21 cellular contexts compared by ENCODE assay signal in the genomic region with DNA sequence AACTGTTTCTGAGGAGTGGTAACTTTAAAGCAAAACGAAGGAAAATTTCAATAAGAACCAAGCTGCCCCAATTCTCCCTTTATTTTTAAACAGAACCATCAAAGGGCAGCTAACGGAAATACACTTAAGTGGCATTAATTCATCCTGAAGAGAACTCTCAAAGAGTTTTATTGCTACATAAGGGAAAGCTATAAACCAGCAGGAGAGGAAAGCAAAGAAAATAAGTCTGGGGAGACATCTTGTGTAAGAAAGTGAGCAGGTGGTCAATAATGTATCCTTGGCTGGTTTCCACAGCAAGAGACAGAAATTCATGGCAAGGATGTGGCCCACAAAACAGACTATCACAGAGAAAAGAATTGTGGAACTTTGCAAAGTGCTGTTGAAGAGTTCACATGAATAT.
"Had no signal": no experiment of that assay in that cellular context is flagged by ENCODE, and none has a peak within 500 bp of the region (broad histone marks: within the 10 kb centered on the region; RNA-seq: fewer than 3 reads in every experiment).

No MANE protein-coding gene starts in this region.

- H3K4me1 ChIP-seq: body of pancreas, left lung, pancreas had no signal

- H3K9me3 ChIP-seq: body of pancreas, left lung, neutrophil, pancreas, tibial artery had no signal

- H3K4me1 Mint-ChIP-seq: activated CD4-positive, alpha-beta memory T cell treated with anti-CD3 and anti-CD28 coated beads, Interleukin-2, amount 10 ng/mL, durations not matched to agents 7 days and 5 days; activated CD4-positive, alpha-beta T cell treated with anti-CD3 and anti-CD28 coated beads, Interleukin-2, amount 10 ng/mL, durations not matched to agents 24 days and 14 days; activated naive CD4-positive, alpha-beta T cell treated with anti-CD3 and anti-CD28 coated beads, Interleukin-2, amount 10 ng/mL, durations not matched to agents 7 days and 5 days; immature natural killer cell; mesothelial cell of epicardium; stimulated activated naive CD8-positive, alpha-beta T cell treated with anti-CD3 and anti-CD28 coated beads, Interleukin-15, amount 100 ng/mL, for 72 hours had no signal

- H3K27ac Mint-ChIP-seq: activated CD4-positive, alpha-beta memory T cell treated with anti-CD3 and anti-CD28 coated beads, Interleukin-2, amount 10 ng/mL, durations not matched to agents 7 days and 5 days; activated CD4-positive, alpha-beta T cell treated with anti-CD3 and anti-CD28 coated beads, Interleukin-2, amount 10 ng/mL, durations not matched to agents 24 days and 14 days; activated naive CD4-positive, alpha-beta T cell treated with anti-CD3 and anti-CD28 coated beads, Interleukin-2, amount 10 ng/mL, durations not matched to agents 7 days and 5 days; immature natural killer cell; mesothelial cell of epicardium; naive thymus-derived CD8-positive, alpha-beta T cell; stimulated activated naive CD8-positive, alpha-beta T cell treated with anti-CD3 and anti-CD28 coated beads, Interleukin-15, amount 100 ng/mL, for 72 hours; T-helper 2 cell treated with Interferon-gamma antibody and Interleukin-4, amounts not matched to agents 5 μg/mL and 100 μg/mL, for 36 hours had no signal

- H3K27ac ChIP-seq: body of pancreas, foreskin keratinocyte, left lung, neutrophil, pancreas, VCaP had no signal

- H3K27me3 ChIP-seq: body of pancreas, foreskin keratinocyte, left lung, pancreas, tibial artery had no signal

- H3K4me3 ChIP-seq: body of pancreas, left lung, pancreas, tibial artery had no signal

- H3K36me3 Mint-ChIP-seq: activated naive CD4-positive, alpha-beta T cell treated with anti-CD3 and anti-CD28 coated beads, Interleukin-2, amount 10 ng/mL, durations not matched to agents 7 days and 5 days; immature natural killer cell; mesothelial cell of epicardium; naive thymus-derived CD8-positive, alpha-beta T cell had no signal

- ATAC-seq: activated CD4-positive, CD25-positive, alpha-beta regulatory T cell treated with anti-CD3 and anti-CD28 coated beads, Interleukin-2, amount 50 U/mL, for 24 hours; body of pancreas; foreskin keratinocyte; left lung; naive thymus-derived CD8-positive, alpha-beta T cell; pancreas; right cardiac atrium; stimulated activated naive CD8-positive, alpha-beta T cell treated with anti-CD3 and anti-CD28 coated beads, Interleukin-15, amount 100 ng/mL, for 72 hours had no signal

- DNase-seq: activated CD4-positive, alpha-beta memory T cell treated with anti-CD3 and anti-CD28 coated beads, Interleukin-2, amount 10 ng/mL, durations not matched to agents 7 days and 5 days; activated CD4-positive, alpha-beta T cell treated with anti-CD3 and anti-CD28 coated beads, Interleukin-2, amount 10 ng/mL, durations not matched to agents 24 days and 14 days; activated effector memory CD4-positive, alpha-beta T cell treated with anti-CD3 and anti-CD28 coated beads, Interleukin-2, amount 50 U/mL, for 16 hours; activated naive CD4-positive, alpha-beta T cell treated with anti-CD3 and anti-CD28 coated beads, Interleukin-2, amount 10 ng/mL, durations not matched to agents 7 days and 5 days; amygdala; body of pancreas; effector memory CD4-positive, alpha-beta T cell; foreskin keratinocyte; immature natural killer cell; left lung; naive thymus-derived CD8-positive, alpha-beta T cell; pancreas; right cardiac atrium; stimulated activated CD4-positive, alpha-beta T cell treated with anti-CD3 and anti-CD28 coated beads, Interleukin-1b, Interleukin-23, amount 100 ng/mL, for 48 hours; stimulated activated naive CD8-positive, alpha-beta T cell treated with anti-CD3 and anti-CD28 coated beads, Interleukin-15, amount 100 ng/mL, for 72 hours; tibial artery had no signal

- H3K36me3 ChIP-seq: left lung, neutrophil, pancreas had no signal

- H3K4me3 Mint-ChIP-seq: activated CD4-positive, alpha-beta memory T cell treated with anti-CD3 and anti-CD28 coated beads, Interleukin-2, amount 10 ng/mL, durations not matched to agents 7 days and 5 days; activated CD4-positive, alpha-beta T cell treated with anti-CD3 and anti-CD28 coated beads, Interleukin-2, amount 10 ng/mL, durations not matched to agents 24 days and 14 days; activated naive CD4-positive, alpha-beta T cell treated with anti-CD3 and anti-CD28 coated beads, Interleukin-2, amount 10 ng/mL, durations not matched to agents 7 days and 5 days; immature natural killer cell; mesothelial cell of epicardium; naive thymus-derived CD8-positive, alpha-beta T cell; stimulated activated naive CD8-positive, alpha-beta T cell treated with anti-CD3 and anti-CD28 coated beads, Interleukin-15, amount 100 ng/mL, for 72 hours; T-helper 2 cell treated with Interferon-gamma antibody and Interleukin-4, amounts not matched to agents 5 μg/mL and 100 μg/mL, for 36 hours had no signal

- H3K9me3 Mint-ChIP-seq: activated CD4-positive, alpha-beta memory T cell treated with anti-CD3 and anti-CD28 coated beads, Interleukin-2, amount 10 ng/mL, durations not matched to agents 7 days and 5 days; activated CD4-positive, alpha-beta T cell treated with anti-CD3 and anti-CD28 coated beads, Interleukin-2, amount 10 ng/mL, durations not matched to agents 24 days and 14 days; activated naive CD4-positive, alpha-beta T cell treated with anti-CD3 and anti-CD28 coated beads, Interleukin-2, amount 10 ng/mL, durations not matched to agents 7 days and 5 days; immature natural killer cell; mesothelial cell of epicardium; naive thymus-derived CD8-positive, alpha-beta T cell; stimulated activated naive CD8-positive, alpha-beta T cell treated with anti-CD3 and anti-CD28 coated beads, Interleukin-15, amount 100 ng/mL, for 72 hours; T-helper 2 cell treated with Interferon-gamma antibody and Interleukin-4, amounts not matched to agents 5 μg/mL and 100 μg/mL, for 36 hours had no signal
